ENCODE assay signal across 1 cellular context in genomic region chr7:137564677-137565076, GRCh38.
TF ChIP-seq lines count a peak whose summit lies in the region.

No MANE protein-coding gene starts in this region.

TF ChIP-seq in H1, 55 proteins besides CTCF, POLR2A, EP300 and RAD21:
- TF ChIP-seq CTBP2 (IDR thresholded peaks at IDR 0.05; ENCODE audit: borderline replicate concordance, insufficient read depth, insufficient read length, low read length) (peak; percentile 36), BRCA1 (IDR thresholded peaks at IDR 0.05; ENCODE audit: low read depth, low read length) (no peak), RNF2 (IDR thresholded peaks at IDR 0.05; ENCODE audit: borderline replicate concordance, low read depth, low read length, missing control alignments, poor library complexity, severe bottlenecking) (no peak), SP4 (IDR thresholded peaks at IDR 0.05; ENCODE audit: low read length) (no peak), ATF3 (IDR thresholded peaks at IDR 0.05; ENCODE audit: insufficient read depth, low read depth, low read length) (no peak), ASH2L (IDR thresholded peaks at IDR 0.05; ENCODE audit: low read length) (no peak), TAF1 (IDR thresholded peaks at IDR 0.05; ENCODE audit: low read depth, low read length) (no peak), HDAC6 (IDR thresholded peaks at IDR 0.05; ENCODE audit: low read depth, low read length) (no peak), TCF12 (IDR thresholded peaks at IDR 0.05; ENCODE audit: low read depth, low read length) (peak; percentile 82; the same call in 1 of the 2 replicates), MAX (IDR thresholded peaks at IDR 0.05) (peak; percentile 72), SIN3A (conservative IDR thresholded peaks at IDR 0.05 in 1 of 2, IDR thresholded peaks at IDR 0.05 in 1 of 2; ENCODE audit: low read depth in 1 of 2, low read length in 2 of 2) (no peak), ZNF274 (IDR thresholded peaks at IDR 0.05; ENCODE audit: borderline replicate concordance, extremely low read depth, low read length) (no peak), TEAD4 (IDR thresholded peaks at IDR 0.05; ENCODE audit: low read depth, low read length) (peak; percentile 96), CHD7 (IDR thresholded peaks at IDR 0.05; ENCODE audit: insufficient replicate concordance, low read length) (peak; percentile 48)
